Comparison of ENCODE assay signal across 12 cellular contexts in the genomic region with DNA sequence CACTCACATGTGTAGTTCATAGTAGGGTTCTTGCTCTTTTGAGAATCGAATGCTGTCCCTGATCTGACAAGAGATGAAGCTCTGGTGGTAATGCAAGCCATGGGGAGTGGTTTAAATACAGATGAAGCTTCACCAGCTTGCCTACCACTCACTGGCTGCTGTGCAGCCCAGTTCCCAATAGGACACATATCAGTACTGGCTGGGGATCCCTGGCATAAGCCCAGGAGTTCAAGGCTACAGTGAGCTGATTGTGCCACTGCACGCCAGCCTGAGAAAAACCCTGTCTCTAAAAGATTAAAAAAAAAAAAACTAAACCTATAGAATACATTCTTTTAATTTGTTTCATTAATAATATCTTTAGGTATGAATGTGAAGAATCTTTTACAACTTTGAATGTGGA.
DNase-seq lines count a peak whose midpoint lies in the region; ATAC-seq and TF ChIP-seq lines count a peak whose summit lies in the region.
"Had no signal": no experiment of that assay in that cellular context is flagged by ENCODE, and none has a peak within 500 bp of the region (broad histone marks: within the 10 kb centered on the region; RNA-seq: fewer than 3 reads in every experiment).

No MANE protein-coding gene starts in this region.

- no peak for ATAC-seq in stimulated activated naive CD8-positive, alpha-beta T cell treated with anti-CD3 and anti-CD28 coated beads, Interleukin-15, amount 100 ng/mL, for 72 hours
- ATAC-seq in stimulated activated naive CD8-positive, alpha-beta T cell treated with anti-CD3 and anti-CD28 coated beads, Interleukin-15, Interleukin-2, amounts not matched to agents 100 U/mL and 50 U/mL, for 24 hours, result no peak
- no peak for ATAC-seq in HG02852 (IDR thresholded peaks at IDR 0.05; ENCODE audit: unreplicated experiment)

- WGBS in stomach, 5 donors, result 88 to 92% (median 92%) methylated on average over 2 of the region's 2 CpGs; no CpG with 5 or more reads in 2 of the 5 donors

- TF ChIP-seq POLR2A in stomach (IDR thresholded peaks at IDR 0.05), result no peak

- H3K27ac ChIP-seq in stomach, result no peak overlapping the region
- H3K27ac ChIP-seq: C4-2B, GM23248 had no signal

- no peaks in the 10 kb centered on the region for H3K9me3 ChIP-seq in stomach
- H3K9me3 ChIP-seq: Caco-2, HAP-1 had no signal

- intact Hi-C loops in stomach (cut with DNase I; ENCODE audit: low total_unique reads), result no loop called here

- no peaks in the 10 kb centered on the region for H3K27me3 Mint-ChIP-seq in stimulated activated naive CD8-positive, alpha-beta T cell treated with anti-CD3 and anti-CD28 coated beads, Interleukin-15, amount 100 ng/mL, for 72 hours
- H3K27me3 Mint-ChIP-seq: CD4-positive, alpha-beta T cell had no signal

- TF ChIP-seq CTCF in stomach (IDR thresholded peaks at IDR 0.05), result no peak

- H3K9me3 Mint-ChIP-seq in stimulated activated naive CD8-positive, alpha-beta T cell treated with anti-CD3 and anti-CD28 coated beads, Interleukin-15, amount 100 ng/mL, for 72 hours, result no peaks in the 10 kb centered on the region
- H3K9me3 Mint-ChIP-seq: CD4-positive, alpha-beta T cell had no signal

- H3K4me1 ChIP-seq in stomach, result no peaks in the 10 kb centered on the region
- H3K4me1 ChIP-seq: Caco-2, HAP-1 had no signal

- H3K4me1 Mint-ChIP-seq in stimulated activated naive CD8-positive, alpha-beta T cell treated with anti-CD3 and anti-CD28 coated beads, Interleukin-15, amount 100 ng/mL, for 72 hours, result peaks cover 6% of the 10 kb centered on the region

- H3K27me3 ChIP-seq in stomach, result no peaks in the 10 kb centered on the region

- no peak for DNase-seq in stimulated activated naive CD8-positive, alpha-beta T cell treated with anti-CD3 and anti-CD28 coated beads, Interleukin-15, amount 100 ng/mL, for 72 hours
- DNase-seq in stimulated activated naive CD8-positive, alpha-beta T cell treated with anti-CD3 and anti-CD28 coated beads, Interleukin-15, Interleukin-2, amounts not matched to agents 100 U/mL and 50 U/mL, for 24 hours, result no peak
- DNase-seq in inferior parietal cortex (ENCODE audit: extremely low spot score) (peak; percentile 1), superior temporal gyrus (ENCODE audit: extremely low spot score) (peak; percentile 16), stomach (no peak)
- DNase-seq: ACHN; Caco-2; CD4-positive, alpha-beta T cell; GM23248 had no signal

- TF ChIP-seq EP300 in stomach (IDR thresholded peaks at IDR 0.05), result no peak

- H3K27ac Mint-ChIP-seq in stimulated activated naive CD8-positive, alpha-beta T cell treated with anti-CD3 and anti-CD28 coated beads, Interleukin-15, amount 100 ng/mL, for 72 hours, result peak overlapping the region; percentile 27 to 93
- H3K27ac Mint-ChIP-seq: CD4-positive, alpha-beta T cell had no signal

- H3K4me3 Mint-ChIP-seq in stimulated activated naive CD8-positive, alpha-beta T cell treated with anti-CD3 and anti-CD28 coated beads, Interleukin-15, amount 100 ng/mL, for 72 hours, result no peak overlapping the region
- H3K4me3 Mint-ChIP-seq: CD4-positive, alpha-beta T cell had no signal

- peaks cover 0 to 24% (median 0%) of the 10 kb centered on the region in 4 donors for H3K36me3 ChIP-seq in stomach
- H3K36me3 ChIP-seq: HAP-1 had no signal

- no peak overlapping the region for H3K4me3 ChIP-seq in stomach
- H3K4me3 ChIP-seq: GM23248, HAP-1 had no signal

Comparison
In these comparisons a context has a peak if more than half of its experiments do, and no peak if none do; other contexts are left out.
1. DNase-seq: peak in inferior parietal cortex (single experiment) and superior temporal gyrus (single experiment); none in stimulated activated naive CD8-positive, alpha-beta T cell treated with anti-CD3 and anti-CD28 coated beads, Interleukin-15, amount 100 ng/mL, for 72 hours (0 of 2), stimulated activated naive CD8-positive, alpha-beta T cell treated with anti-CD3 and anti-CD28 coated beads, Interleukin-15, Interleukin-2, amounts not matched to agents 100 U/mL and 50 U/mL, for 24 hours (single experiment) and stomach (single experiment).